23 cellular contexts compared by ENCODE assay signal in the genomic region with DNA sequence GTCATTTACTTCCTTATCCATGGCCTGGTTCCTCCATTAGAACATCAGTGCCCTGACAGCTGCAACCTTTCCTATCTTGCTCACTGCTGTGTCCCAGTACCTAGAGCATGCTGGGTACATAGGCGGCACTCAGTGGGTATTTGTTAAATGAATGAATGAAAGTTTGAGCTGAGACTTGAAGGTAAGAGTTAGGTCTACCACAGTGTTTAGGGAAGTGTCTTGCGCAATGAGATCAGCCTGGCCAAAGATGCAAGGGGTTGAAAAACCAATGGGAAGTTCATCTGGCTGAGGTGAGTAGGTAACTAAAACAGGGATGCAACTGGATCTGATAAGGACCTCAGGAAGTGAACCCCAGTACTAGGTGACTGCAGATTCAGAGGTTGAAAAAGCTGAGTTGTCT. TPM values are rescaled to one million over a fixed set of nuclear protein-coding genes. Genes with fewer than 3 reads are reported as not detected.
DNase-seq lines count a peak whose midpoint lies in the region; ATAC-seq and TF ChIP-seq lines count a peak whose summit lies in the region.
"Had no signal": no experiment of that assay in that cellular context is flagged by ENCODE, and none has a peak within 500 bp of the region (broad histone marks: within the 10 kb centered on the region; RNA-seq: fewer than 3 reads in every experiment).

No MANE protein-coding gene starts in this region.

- TF ChIP-seq CTCF in NB4 (IDR thresholded peaks at IDR 0.05; ENCODE audit: low read depth, low read length) (no peak), brain (conservative IDR thresholded peaks at IDR 0.05) (no peak)

- DNase-seq in activated naive CD8-positive, alpha-beta T cell treated with anti-CD3 and anti-CD28 coated beads, Interleukin-2, amount 50 U/mL, for 24 hours, result no peak
- DNase-seq in NB4 (ENCODE audit: low read depth), result peak; percentile 51
- no peak for DNase-seq in stimulated activated effector memory CD8-positive, alpha-beta T cell treated with anti-CD3 and anti-CD28 coated beads, Interleukin-12 subunit alpha, Interleukin-12 subunit beta, amount 100 ng/mL, for 72 hours (ENCODE audit: low spot score in 2 of 2)
- no peak for DNase-seq in dermis blood vessel endothelial cell
- DNase-seq in NCI-H1092 treated with DMSO at 0.1 percent for 48 hours (lab: John Stamatoyannopoulos, UW), result no peak
- DNase-seq: ACHN, amygdala, foreskin fibroblast, GDM1, lower lobe of right lung, NCI-H1092, NCI-H2029, NCI-H345, pancreas, sigmoid colon, T1000 had no signal

- peak overlapping the region; percentile 100 for H3K4me3 Mint-ChIP-seq in activated naive CD8-positive, alpha-beta T cell
- H3K4me3 Mint-ChIP-seq in activated naive CD8-positive, alpha-beta T cell treated with anti-CD3 and anti-CD28 coated beads, Interleukin-2, amount 50 U/mL, for 24 hours, result no peak overlapping the region
- H3K4me3 Mint-ChIP-seq in brain, result peak overlapping the region; percentile 89 to 94 (median 90)
- H3K4me3 Mint-ChIP-seq in stimulated activated effector memory CD8-positive, alpha-beta T cell treated with anti-CD3 and anti-CD28 coated beads, Interleukin-12 subunit alpha, Interleukin-12 subunit beta, amount 100 ng/mL, for 72 hours, result peak overlapping the region; percentile 94

- no peaks in the 10 kb centered on the region for H3K9me3 Mint-ChIP-seq in activated naive CD8-positive, alpha-beta T cell (ENCODE audit: low read depth)
- peaks cover 6% of the 10 kb centered on the region for H3K9me3 Mint-ChIP-seq in activated naive CD8-positive, alpha-beta T cell treated with anti-CD3 and anti-CD28 coated beads, Interleukin-2, amount 50 U/mL, for 24 hours
- peaks cover 0 to 4% (median 0%) of the 10 kb centered on the region in 5 experiments for H3K9me3 Mint-ChIP-seq in brain
- peaks cover 3% of the 10 kb centered on the region for H3K9me3 Mint-ChIP-seq in stimulated activated effector memory CD8-positive, alpha-beta T cell treated with anti-CD3 and anti-CD28 coated beads, Interleukin-12 subunit alpha, Interleukin-12 subunit beta, amount 100 ng/mL, for 72 hours

- ATAC-seq in activated naive CD8-positive, alpha-beta T cell treated with anti-CD3 and anti-CD28 coated beads, Interleukin-2, amount 50 U/mL, for 24 hours, result no peak
- no peak for ATAC-seq in stimulated activated effector memory CD8-positive, alpha-beta T cell treated with anti-CD3 and anti-CD28 coated beads, Interleukin-12 subunit alpha, Interleukin-12 subunit beta, amount 100 ng/mL, for 72 hours
- ATAC-seq in GM19328 (IDR thresholded peaks at IDR 0.05; ENCODE audit: unreplicated experiment), result no peak
- ATAC-seq: lower lobe of right lung, pancreas had no signal

- peaks cover 2% of the 10 kb centered on the region for H3K36me3 Mint-ChIP-seq in activated naive CD8-positive, alpha-beta T cell
- peaks cover 2% of the 10 kb centered on the region for H3K36me3 Mint-ChIP-seq in activated naive CD8-positive, alpha-beta T cell treated with anti-CD3 and anti-CD28 coated beads, Interleukin-2, amount 50 U/mL, for 24 hours (ENCODE audit: low read depth)
- H3K36me3 Mint-ChIP-seq in brain, result peaks cover 9% of the 10 kb centered on the region
- H3K36me3 Mint-ChIP-seq in stimulated activated effector memory CD8-positive, alpha-beta T cell treated with anti-CD3 and anti-CD28 coated beads, Interleukin-12 subunit alpha, Interleukin-12 subunit beta, amount 100 ng/mL, for 72 hours, result peaks cover 11% of the 10 kb centered on the region

- H3K4me3 ChIP-seq in NB4 (ENCODE audit: low read depth, low read length), result no peak overlapping the region
- H3K4me3 ChIP-seq: hepatocyte, lower lobe of right lung, sigmoid colon, SK-N-MC, suprapubic skin had no signal

- peaks cover 11% of the 10 kb centered on the region for H3K27me3 Mint-ChIP-seq in activated naive CD8-positive, alpha-beta T cell
- peaks cover 25% of the 10 kb centered on the region for H3K27me3 Mint-ChIP-seq in activated naive CD8-positive, alpha-beta T cell treated with anti-CD3 and anti-CD28 coated beads, Interleukin-2, amount 50 U/mL, for 24 hours
- peaks cover 42% of the 10 kb centered on the region for H3K27me3 Mint-ChIP-seq in brain

- peaks cover 26% of the 10 kb centered on the region for H3K4me1 Mint-ChIP-seq in activated naive CD8-positive, alpha-beta T cell (ENCODE audit: low read depth)
- peaks cover 20% of the 10 kb centered on the region for H3K4me1 Mint-ChIP-seq in activated naive CD8-positive, alpha-beta T cell treated with anti-CD3 and anti-CD28 coated beads, Interleukin-2, amount 50 U/mL, for 24 hours
- peaks cover 31% of the 10 kb centered on the region for H3K4me1 Mint-ChIP-seq in brain
- peaks cover 25% of the 10 kb centered on the region for H3K4me1 Mint-ChIP-seq in stimulated activated effector memory CD8-positive, alpha-beta T cell treated with anti-CD3 and anti-CD28 coated beads, Interleukin-12 subunit alpha, Interleukin-12 subunit beta, amount 100 ng/mL, for 72 hours

- TF ChIP-seq POLR2A in NB4 (IDR thresholded peaks at IDR 0.05; ENCODE audit: extremely low read depth, insufficient read length), result no peak

- peak overlapping the region; percentile 28 for H3K27ac Mint-ChIP-seq in activated naive CD8-positive, alpha-beta T cell
- no peak overlapping the region for H3K27ac Mint-ChIP-seq in activated naive CD8-positive, alpha-beta T cell treated with anti-CD3 and anti-CD28 coated beads, Interleukin-2, amount 50 U/mL, for 24 hours
- no peak overlapping the region for H3K27ac Mint-ChIP-seq in brain
- no peak overlapping the region for H3K27ac Mint-ChIP-seq in stimulated activated effector memory CD8-positive, alpha-beta T cell treated with anti-CD3 and anti-CD28 coated beads, Interleukin-12 subunit alpha, Interleukin-12 subunit beta, amount 100 ng/mL, for 72 hours

RNA-seq across cellular contexts. Expression of a gene that starts 24.7 kb away (rescaled TPM):
- 4.9 TPM for polyA plus RNA-seq in brain (ENCODE audit: insufficient read depth, low read depth, low replicate concordance)
- total RNA-seq in dermis blood vessel endothelial cell, result 4.3 and 8.3 TPM in 2 replicates

RNA-seq across cellular contexts. Expression of a gene that starts 34.4 kb away (rescaled TPM):
- 0.44 TPM for polyA plus RNA-seq in brain (ENCODE audit: insufficient read depth, low read depth, low replicate concordance)
- not detected in 2 replicates for total RNA-seq in dermis blood vessel endothelial cell
- total RNA-seq: dermis microvascular lymphatic vessel endothelial cell, hepatocyte had no signal
- polyA plus RNA-seq: hepatocyte, sigmoid colon had no signal

RNA-seq across cellular contexts. Expression of a gene that starts 50.8 kb away (rescaled TPM):
- polyA plus RNA-seq in brain (ENCODE audit: insufficient read depth, low read depth, low replicate concordance), result 0.34 TPM
- total RNA-seq in dermis blood vessel endothelial cell, result not detected in 2 replicates
- total RNA-seq: dermis microvascular lymphatic vessel endothelial cell had no signal
